ENCODE assay signal across 8 cellular contexts in the genomic region with DNA sequence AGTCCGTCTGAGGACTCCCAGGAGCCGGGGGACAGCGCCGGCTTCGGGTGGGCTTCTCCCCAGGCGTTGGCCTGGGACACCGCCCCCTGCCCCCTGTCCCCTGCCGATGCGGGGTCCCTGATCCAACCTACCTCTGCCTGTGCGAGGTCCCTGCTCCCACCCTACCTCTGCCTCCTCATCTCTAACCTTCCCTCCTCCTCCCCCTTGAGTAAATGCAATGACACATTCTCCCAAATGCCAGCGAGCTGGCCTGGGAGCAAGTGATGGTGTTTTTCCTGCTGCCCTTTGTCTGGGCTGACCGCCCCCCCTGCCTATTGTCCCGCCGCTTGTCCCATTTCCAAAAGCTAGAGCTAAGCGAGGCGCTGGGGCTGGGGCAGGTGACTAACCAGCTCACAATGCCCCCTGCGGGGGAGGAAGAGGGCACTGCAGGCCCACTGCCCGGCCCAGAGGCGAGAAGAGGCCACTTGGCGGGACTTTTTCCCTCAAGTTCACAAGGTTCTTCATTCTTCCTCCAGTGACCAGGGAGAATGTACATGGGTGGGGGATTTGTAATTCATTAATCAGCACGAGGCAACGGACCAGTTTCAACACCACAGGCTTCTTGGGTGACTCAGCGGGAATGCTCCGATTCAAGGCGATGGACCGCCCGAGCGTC.
DNase-seq lines count a peak whose midpoint lies in the region; ATAC-seq lines count a peak whose summit lies in the region.

No MANE protein-coding gene starts in this region.

- H3K27me3 Mint-ChIP-seq in T-helper 1 cell treated with Interleukin-12 subunit alpha and Interleukin-12 subunit beta and Interleukin-4 antibody, amounts not matched to agents 30 μg/mL and 1 μg/mL, for 36 hours (ENCODE audit: low read depth) = peaks cover 62% of the 10 kb centered on the region
- peaks cover 29% of the 10 kb centered on the region for H3K27me3 Mint-ChIP-seq in dendritic cell treated with granulocyte-macrophage colony-stimulating factor and Interleukin-4, amounts not matched to agents 40 ng/mL and 50 ng/mL, for 4 days

- peak overlapping the region; percentile 88 for H3K4me3 Mint-ChIP-seq in T-helper 1 cell treated with Interleukin-12 subunit alpha and Interleukin-12 subunit beta and Interleukin-4 antibody, amounts not matched to agents 30 μg/mL and 1 μg/mL, for 36 hours
- H3K4me3 Mint-ChIP-seq in dendritic cell treated with granulocyte-macrophage colony-stimulating factor and Interleukin-4, amounts not matched to agents 40 ng/mL and 50 ng/mL, for 4 days = peak overlapping the region; percentile 75

- ATAC-seq in HG02852 (IDR thresholded peaks at IDR 0.05; ENCODE audit: unreplicated experiment) = no peak

- intact Hi-C loops in dendritic cell treated with granulocyte-macrophage colony-stimulating factor and Interleukin-4, amounts not matched to agents 40 ng/mL and 50 ng/mL, for 4 days (cut with micrococcal nuclease) = loop anchor here (1.0 kb wide), 1 partner anchor 17 kb away; no protein-coding TSS in a partner anchor

- H3K27ac Mint-ChIP-seq in T-helper 1 cell treated with Interleukin-12 subunit alpha and Interleukin-12 subunit beta and Interleukin-4 antibody, amounts not matched to agents 30 μg/mL and 1 μg/mL, for 36 hours = peak overlapping the region; percentile 63
- H3K27ac Mint-ChIP-seq in dendritic cell treated with granulocyte-macrophage colony-stimulating factor and Interleukin-4, amounts not matched to agents 40 ng/mL and 50 ng/mL, for 4 days = peak overlapping the region; percentile 74

- H3K9me3 Mint-ChIP-seq in T-helper 1 cell treated with Interleukin-12 subunit alpha and Interleukin-12 subunit beta and Interleukin-4 antibody, amounts not matched to agents 30 μg/mL and 1 μg/mL, for 36 hours = no peaks in the 10 kb centered on the region
- H3K9me3 Mint-ChIP-seq in dendritic cell treated with granulocyte-macrophage colony-stimulating factor and Interleukin-4, amounts not matched to agents 40 ng/mL and 50 ng/mL, for 4 days = no peaks in the 10 kb centered on the region

- no peaks in the 10 kb centered on the region for H3K36me3 Mint-ChIP-seq in T-helper 1 cell treated with Interleukin-12 subunit alpha and Interleukin-12 subunit beta and Interleukin-4 antibody, amounts not matched to agents 30 μg/mL and 1 μg/mL, for 36 hours (ENCODE audit: low read depth)
- no peaks in the 10 kb centered on the region for H3K36me3 Mint-ChIP-seq in dendritic cell treated with granulocyte-macrophage colony-stimulating factor and Interleukin-4, amounts not matched to agents 40 ng/mL and 50 ng/mL, for 4 days (ENCODE audit: low read depth)

- DNase-seq in EL (peak; percentile 99), HS-5 (ENCODE audit: low read depth) (peak; percentile 97), left kidney (ENCODE audit: low read depth, low spot score) (peak; percentile 91), NCI-H187 (lab: John Stamatoyannopoulos, UW) (no peak)
- peak; percentile 23 to 26 for DNase-seq in stimulated activated CD8-positive, alpha-beta memory T cell treated with anti-CD3 and anti-CD28 coated beads, Interleukin-7, amount 100 ng/mL, for 1 hour (ENCODE audit: low read depth in 2 of 2)

- peaks cover 12% of the 10 kb centered on the region for H3K4me1 Mint-ChIP-seq in T-helper 1 cell treated with Interleukin-12 subunit alpha and Interleukin-12 subunit beta and Interleukin-4 antibody, amounts not matched to agents 30 μg/mL and 1 μg/mL, for 36 hours (ENCODE audit: low read depth)
- peaks cover 66% of the 10 kb centered on the region for H3K4me1 Mint-ChIP-seq in dendritic cell treated with granulocyte-macrophage colony-stimulating factor and Interleukin-4, amounts not matched to agents 40 ng/mL and 50 ng/mL, for 4 days (ENCODE audit: low read depth)

Comparison
In these comparisons a context has a peak if more than half of its experiments do, and no peak if none do; other contexts are left out.
1. DNase-seq: peak in EL (single experiment), HS-5 (single experiment), left kidney (single experiment) and stimulated activated CD8-positive, alpha-beta memory T cell treated with anti-CD3 and anti-CD28 coated beads, Interleukin-7, amount 100 ng/mL, for 1 hour (2 of 2); none in NCI-H187 (0 of 2).